16 cellular contexts compared by ENCODE assay signal in genomic region chr3:170997966-170998913, GRCh38. TPM values are rescaled to one million over a fixed set of nuclear protein-coding genes. Genes with fewer than 3 reads are reported as not detected.
A peak's percentile ranks its signal among the peaks of the same experiment; 100 is the strongest.
DNase-seq lines count a peak whose midpoint lies in the region; ATAC-seq and TF ChIP-seq lines count a peak whose summit lies in the region.
"Had no signal": no experiment of that assay in that cellular context is flagged by ENCODE, and none has a peak within 500 bp of the region (broad histone marks: within the 10 kb centered on the region; RNA-seq: fewer than 3 reads in every experiment).

No MANE protein-coding gene starts in this region.

- no peak overlapping the region for H3K27ac Mint-ChIP-seq in CD4-positive, alpha-beta T cell
- H3K27ac Mint-ChIP-seq: activated CD4-positive, alpha-beta memory T cell treated with anti-CD3 and anti-CD28 coated beads, Interleukin-2, amount 10 ng/mL, durations not matched to agents 7 days and 5 days had no signal

- no peak overlapping the region for H3K4me3 Mint-ChIP-seq in CD4-positive, alpha-beta T cell
- H3K4me3 Mint-ChIP-seq: activated CD4-positive, alpha-beta memory T cell treated with anti-CD3 and anti-CD28 coated beads, Interleukin-2, amount 10 ng/mL, durations not matched to agents 7 days and 5 days had no signal

- POLR2A ChIA-PET in CD4-positive, alpha-beta T cell (lab: Charles Lee), result no interaction called here

- CTCF ChIA-PET in CD4-positive, alpha-beta T cell (lab: Charles Lee), result no interaction called here

- no peaks in the 10 kb centered on the region for H3K4me1 Mint-ChIP-seq in CD4-positive, alpha-beta T cell (ENCODE audit: low read depth)
- H3K4me1 Mint-ChIP-seq: activated CD4-positive, alpha-beta memory T cell treated with anti-CD3 and anti-CD28 coated beads, Interleukin-2, amount 10 ng/mL, durations not matched to agents 7 days and 5 days had no signal

- H3K27ac ChIP-seq in CD4-positive, alpha-beta T cell (ENCODE audit: low read depth, low read length), result no peak overlapping the region

- DNase-seq in AG20443 (ENCODE audit: low spot score) (peak; percentile 18), fibroblast of pulmonary artery (ENCODE audit: low read depth) (peak; percentile 45), mucosa of descending colon (peak in 1 of 3 donors; percentile 31), NCI-H82 treated with DMSO at 0.1 percent for 48 hours (lab: John Stamatoyannopoulos, UW; ENCODE audit: unreplicated experiment) (no peak), iPS-NIHi11 (ENCODE audit: low spot score) (no peak)
- DNase-seq in CD4-positive, alpha-beta T cell, result no peak
- DNase-seq: activated CD4-positive, alpha-beta memory T cell treated with anti-CD3 and anti-CD28 coated beads, Interleukin-2, amount 10 ng/mL, durations not matched to agents 7 days and 5 days; activated naive CD4-positive, alpha-beta T cell; DMS79; NCI-H1105; NCI-H510A treated with DMSO at 0.1 percent for 48 hours; RPMI8226; T-helper 9 cell had no signal

- H3K36me3 Mint-ChIP-seq in CD4-positive, alpha-beta T cell (ENCODE audit: low read depth), result no peaks in the 10 kb centered on the region

- intact Hi-C loops in mucosa of descending colon (cut with DNase I, micrococcal nuclease), result no loop called here
- intact Hi-C loops in CD4-positive, alpha-beta T cell (cut with DNase I, micrococcal nuclease), result no loop called here

- H3K27me3 ChIP-seq in CD4-positive, alpha-beta T cell (ENCODE audit: control insufficient read depth, insufficient read depth, low read length), result no peaks in the 10 kb centered on the region

- TF ChIP-seq CTCF in fibroblast of pulmonary artery (IDR thresholded peaks at IDR 0.05; ENCODE audit: low read length, missing control alignments) (no peak), mucosa of descending colon (IDR thresholded peaks at IDR 0.05) (no peak)
- TF ChIP-seq CTCF in CD4-positive, alpha-beta T cell (IDR thresholded peaks at IDR 0.05), result no peak

- no peaks in the 10 kb centered on the region for H3K9me3 ChIP-seq in mucosa of descending colon
- H3K9me3 ChIP-seq in CD4-positive, alpha-beta T cell (ENCODE audit: control insufficient read depth, low read length), result no peaks in the 10 kb centered on the region

- ATAC-seq in SK-N-SH treated with all-trans-retinoic acid at 6 μM for 48 hours, result peak; percentile 53
- ATAC-seq in mucosa of descending colon, result peak; percentile 59
- ATAC-seq in CD4-positive, alpha-beta T cell (ENCODE audit: poor library complexity), result no peak
- no peak for ATAC-seq in HG02610 (IDR thresholded peaks at IDR 0.05; ENCODE audit: unreplicated experiment)
- ATAC-seq: esophagus mucosa had no signal

- no peaks in the 10 kb centered on the region for H3K27me3 Mint-ChIP-seq in CD4-positive, alpha-beta T cell
- H3K27me3 Mint-ChIP-seq: activated CD4-positive, alpha-beta memory T cell treated with anti-CD3 and anti-CD28 coated beads, Interleukin-2, amount 10 ng/mL, durations not matched to agents 7 days and 5 days had no signal

- no peaks in the 10 kb centered on the region for H3K36me3 ChIP-seq in mucosa of descending colon (ENCODE audit: low read depth)

- no peaks in the 10 kb centered on the region for H3K9me3 Mint-ChIP-seq in CD4-positive, alpha-beta T cell
- H3K9me3 Mint-ChIP-seq: activated CD4-positive, alpha-beta memory T cell treated with anti-CD3 and anti-CD28 coated beads, Interleukin-2, amount 10 ng/mL, durations not matched to agents 7 days and 5 days had no signal

- H3K4me3 ChIP-seq in fibroblast of pulmonary artery (replicated peaks; ENCODE audit: low read depth, low read length), result no peak overlapping the region
- H3K4me3 ChIP-seq in mucosa of descending colon, result no peak overlapping the region

- H3K4me1 ChIP-seq in mucosa of descending colon (ENCODE audit: low read depth), result peaks cover 21% of the 10 kb centered on the region

TF ChIP-seq in SK-N-SH treated with all-trans-retinoic acid at 6 μM for 48 hours, 23 proteins besides CTCF, POLR2A, EP300 and RAD21:
- TF ChIP-seq ZC3H10 (CRISPR knock-in tag; IDR thresholded peaks at IDR 0.05) (no peak), ESRRG (CRISPR knock-in tag; IDR thresholded peaks at IDR 0.05) (no peak), POU6F1 (CRISPR knock-in tag; IDR thresholded peaks at IDR 0.05; ENCODE audit: borderline replicate concordance, low read depth) (no peak), ZNF565 (CRISPR knock-in tag; conservative IDR thresholded peaks at IDR 0.05; ENCODE audit: low read depth) (no peak), OSR1 (CRISPR knock-in tag; IDR thresholded peaks at IDR 0.05) (no peak), RARB (CRISPR knock-in tag; IDR thresholded peaks at IDR 0.05) (no peak), BACH2 (CRISPR knock-in tag; IDR thresholded peaks at IDR 0.05; ENCODE audit: borderline replicate concordance) (no peak), ZNF8 (CRISPR knock-in tag; IDR thresholded peaks at IDR 0.05) (no peak), ZFP3 (CRISPR knock-in tag; IDR thresholded peaks at IDR 0.05) (no peak), ARNTL (CRISPR knock-in tag; IDR thresholded peaks at IDR 0.05; ENCODE audit: borderline replicate concordance, low read depth) (no peak)

RNA-seq across cellular contexts. Expression of gene SLC2A2, which starts 28.3 kb away (rescaled TPM):
- total RNA-seq in mucosa of descending colon, result not detected
- total RNA-seq in CD4-positive, alpha-beta T cell, result not detected
- total RNA-seq: activated CD4-positive, alpha-beta memory T cell treated with anti-CD3 and anti-CD28 coated beads, Interleukin-2, amount 10 ng/mL, durations not matched to agents 7 days and 5 days; esophagus mucosa had no signal

Comparison
In these comparisons a context has a peak if more than half of its experiments do, and no peak if none do; other contexts are left out.
1. DNase-seq: peak in AG20443 (single experiment) and fibroblast of pulmonary artery (single experiment); none in CD4-positive, alpha-beta T cell (0 of 10), NCI-H82 treated with DMSO at 0.1 percent for 48 hours (single experiment) and iPS-NIHi11 (single experiment).
2. ATAC-seq: peak in SK-N-SH treated with all-trans-retinoic acid at 6 μM for 48 hours (single experiment) and mucosa of descending colon (single experiment); none in CD4-positive, alpha-beta T cell (single experiment) and HG02610 (single experiment).